Comparison of ENCODE assay signal across 22 cellular contexts in the genomic region with DNA sequence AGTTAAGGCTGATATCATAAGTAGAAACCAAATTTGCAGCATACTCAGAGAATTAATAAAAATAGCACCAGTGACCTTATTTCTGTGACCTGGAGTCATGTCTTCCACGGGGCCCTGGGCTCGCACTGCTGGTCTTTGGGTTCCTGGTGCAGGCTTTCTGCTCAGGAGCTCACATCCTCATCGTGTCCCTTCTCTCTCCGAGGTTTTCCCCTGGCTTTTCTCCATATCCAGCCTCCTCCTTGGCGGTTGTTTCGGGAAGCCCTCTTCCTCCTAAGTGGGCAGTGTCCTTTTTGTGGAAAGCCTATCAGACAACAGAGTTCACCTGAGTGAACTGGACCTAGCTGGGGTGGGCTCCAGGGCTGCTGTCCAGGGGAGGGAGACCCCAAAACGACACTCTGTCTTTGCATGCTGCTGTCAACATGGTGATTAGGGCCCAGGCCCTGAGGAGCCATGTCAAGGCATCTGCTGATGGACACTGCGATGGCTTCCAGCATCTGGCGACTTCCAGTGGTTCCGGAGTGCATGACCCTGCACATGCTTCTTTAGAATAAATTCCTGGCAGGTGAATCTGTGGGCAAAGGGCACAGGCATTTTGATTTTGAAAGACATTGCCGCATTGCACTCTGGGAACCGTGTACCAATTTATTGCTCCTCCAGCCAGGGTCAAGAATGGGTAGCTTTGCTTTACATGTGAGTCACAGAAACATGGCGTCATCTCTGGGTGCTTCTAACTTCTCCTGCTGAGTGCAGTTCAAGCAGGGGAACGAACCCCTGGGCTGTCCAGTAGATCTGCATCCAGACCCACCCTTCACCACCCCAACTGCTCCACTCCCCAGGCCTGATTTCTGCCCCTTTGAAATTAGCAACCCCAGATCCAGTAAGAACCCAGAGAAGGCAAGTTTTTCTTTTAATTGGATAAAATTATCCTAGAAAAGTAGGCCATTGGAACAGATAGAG.
A peak's percentile ranks its signal among the peaks of the same experiment; 100 is the strongest.
DNase-seq lines count a peak whose midpoint lies in the region; ATAC-seq, FAIRE-seq and TF ChIP-seq lines count a peak whose summit lies in the region.
"Had no signal": no experiment of that assay in that cellular context is flagged by ENCODE, and none has a peak within 500 bp of the region (broad histone marks: within the 10 kb centered on the region; RNA-seq: fewer than 3 reads in every experiment).

No MANE protein-coding gene starts in this region.

- H3K27me3 ChIP-seq in K562 (ENCODE audit: control insufficient read depth in 2 of 2, insufficient read depth in 2 of 2, low read length in 2 of 2) (peaks cover 2 to 69% of the 10 kb centered on the region in 2 experiments; a peak in 4 of 5 replicates), A673 (replicated peaks; ENCODE audit: insufficient read depth, low read depth, low read length, poor library complexity) (no peaks in the 10 kb centered on the region)
- H3K27me3 ChIP-seq: colonic mucosa, foreskin keratinocyte, upper lobe of left lung had no signal

- peak overlapping the region; percentile 50 for H3K27ac Mint-ChIP-seq in T-helper 1 cell treated with Interleukin-12 subunit alpha and Interleukin-12 subunit beta and Interleukin-4 antibody, amounts not matched to agents 30 μg/mL and 1 μg/mL, for 36 hours
- H3K27ac Mint-ChIP-seq in CD14-positive monocyte (peak overlapping the region in 1 of 7 donors; percentile 23), osteocyte (ENCODE audit: unreplicated experiment) (no peak overlapping the region)
- H3K27ac Mint-ChIP-seq in natural killer cell treated with Interleukin-12 subunit alpha and Interleukin-12 subunit beta and Interleukin-15 and Interleukin-18, amount 100 ng/mL, for 72 hours: peak overlapping the region in 1 of 2 donors; percentile 49
- H3K27ac Mint-ChIP-seq: activated CD8-positive, alpha-beta T cell treated with anti-CD3 and anti-CD28 coated beads, Interleukin-2, amount 10 ng/mL, durations not matched to agents 7 days and 5 days; naive thymus-derived CD8-positive, alpha-beta T cell had no signal

- in situ Hi-C loops in K562 (cut with MboI): no loop called here

- no peak for DNase-seq in T-helper 1 cell
- peak; percentile 27 for DNase-seq in CD14-positive monocyte (ENCODE audit: low spot score)
- no peak for DNase-seq in K562 (ENCODE audit: extremely low read depth in 1 of 4, low spot score in 3 of 4)
- DNase-seq in osteocyte (ENCODE audit: extremely low spot score, unreplicated experiment): peak; percentile 69
- DNase-seq in natural killer cell treated with Interleukin-12 subunit alpha and Interleukin-12 subunit beta and Interleukin-15 and Interleukin-18, amount 100 ng/mL, for 72 hours (ENCODE audit: low spot score): no peak
- DNase-seq in A673 (ENCODE audit: low spot score): no peak
- DNase-seq: activated CD8-positive, alpha-beta T cell treated with anti-CD3 and anti-CD28 coated beads, Interleukin-2, amount 10 ng/mL, durations not matched to agents 7 days and 5 days; activated naive CD4-positive, alpha-beta T cell; CD4-positive, CD25-positive, alpha-beta regulatory T cell; colonic mucosa; DMS53; foreskin keratinocyte; HCEC 1CT; Karpas-422; NCI-H1417 treated with DMSO at 0.1 percent for 48 hours; NCI-H2227 treated with DMSO at 0.1 percent for 48 hours; NK-92 treated with Interleukin-12 subunit alpha and Interleukin-12 subunit beta, amount 100 ng/mL, for 24 hours had no signal

- H3K27ac ChIP-seq in K562 (ENCODE audit: extremely low read depth, low read depth, low read length) (no peak overlapping the region), A673 (ENCODE audit: low read depth, low read length, poor library complexity, severe bottlenecking) (no peak overlapping the region)
- H3K27ac ChIP-seq: colonic mucosa, foreskin keratinocyte, psoas muscle, upper lobe of left lung had no signal

- intact Hi-C loops in CD14-positive monocyte (cut with micrococcal nuclease): no loop called here
- intact Hi-C loops in K562 (cut with micrococcal nuclease): no loop called here
- intact Hi-C loops in A673 (cut with micrococcal nuclease; ENCODE audit: unreplicated experiment): no loop called here

- H3K4me1 Mint-ChIP-seq in T-helper 1 cell treated with Interleukin-12 subunit alpha and Interleukin-12 subunit beta and Interleukin-4 antibody, amounts not matched to agents 30 μg/mL and 1 μg/mL, for 36 hours (ENCODE audit: low read depth): peaks cover 11% of the 10 kb centered on the region
- H3K4me1 Mint-ChIP-seq in CD14-positive monocyte (peaks cover 22% of the 10 kb centered on the region), osteocyte (ENCODE audit: unreplicated experiment) (peaks cover 2% of the 10 kb centered on the region)
- peaks cover 8 to 11% of the 10 kb centered on the region in 2 donors for H3K4me1 Mint-ChIP-seq in natural killer cell treated with Interleukin-12 subunit alpha and Interleukin-12 subunit beta and Interleukin-15 and Interleukin-18, amount 100 ng/mL, for 72 hours (ENCODE audit: low read depth in 2 of 2)

- no peaks in the 10 kb centered on the region for H3K36me3 Mint-ChIP-seq in T-helper 1 cell treated with Interleukin-12 subunit alpha and Interleukin-12 subunit beta and Interleukin-4 antibody, amounts not matched to agents 30 μg/mL and 1 μg/mL, for 36 hours (ENCODE audit: low read depth)
- peaks cover 13 to 15% of the 10 kb centered on the region in 2 donors for H3K36me3 Mint-ChIP-seq in CD14-positive monocyte
- no peaks in the 10 kb centered on the region for H3K36me3 Mint-ChIP-seq in osteocyte (ENCODE audit: unreplicated experiment)
- no peaks in the 10 kb centered on the region for H3K36me3 Mint-ChIP-seq in natural killer cell treated with Interleukin-12 subunit alpha and Interleukin-12 subunit beta and Interleukin-15 and Interleukin-18, amount 100 ng/mL, for 72 hours
- H3K36me3 Mint-ChIP-seq: CD4-positive, CD25-positive, alpha-beta regulatory T cell; naive thymus-derived CD8-positive, alpha-beta T cell had no signal

- no peaks in the 10 kb centered on the region for H3K79me2 ChIP-seq in K562 (ENCODE audit: control insufficient read depth, insufficient read depth, low read length)

- no peak overlapping the region for H3K9ac ChIP-seq in K562 (ENCODE audit: insufficient read depth in 1 of 2, low read depth in 2 of 2, low read length in 2 of 2)

- TF ChIP-seq POLR2A in K562 (conservative IDR thresholded peaks at IDR 0.05): no peak

- no peak for TF ChIP-seq CTCF in CD14-positive monocyte (IDR thresholded peaks at IDR 0.05)
- TF ChIP-seq CTCF in K562 (IDR thresholded peaks at IDR 0.05 in 2 of 3, conservative IDR thresholded peaks at IDR 0.05 in 1 of 3; ENCODE audit: insufficient read depth in 2 of 3, low read depth in 1 of 3, low read length in 3 of 3): no peak
- no peak for TF ChIP-seq CTCF in osteocyte (IDR thresholded peaks at IDR 0.05)
- TF ChIP-seq CTCF in A673 (conservative IDR thresholded peaks at IDR 0.05; ENCODE audit: low read depth, low read length): no peak

- FAIRE-seq in K562 (lab: Jason Lieb, UNC): no peak

- H3K9me3 Mint-ChIP-seq in T-helper 1 cell treated with Interleukin-12 subunit alpha and Interleukin-12 subunit beta and Interleukin-4 antibody, amounts not matched to agents 30 μg/mL and 1 μg/mL, for 36 hours: no peaks in the 10 kb centered on the region
- peaks cover 0 to 2% (median 0%) of the 10 kb centered on the region in 7 donors for H3K9me3 Mint-ChIP-seq in CD14-positive monocyte
- no peaks in the 10 kb centered on the region for H3K9me3 Mint-ChIP-seq in osteocyte (ENCODE audit: unreplicated experiment)
- H3K9me3 Mint-ChIP-seq in natural killer cell treated with Interleukin-12 subunit alpha and Interleukin-12 subunit beta and Interleukin-15 and Interleukin-18, amount 100 ng/mL, for 72 hours: no peaks in the 10 kb centered on the region
- H3K9me3 Mint-ChIP-seq: CD4-positive, CD25-positive, alpha-beta regulatory T cell; naive thymus-derived CD8-positive, alpha-beta T cell had no signal

- CTCF ChIA-PET in K562 (lab: Yijun Ruan, JAX; ENCODE audit: low intra/inter-chr PET ratio) (no interaction called here), A673 (lab: Charles Lee) (no interaction called here)

- H3K4me1 ChIP-seq in K562 (replicated peaks in 1 of 2; ENCODE audit: control insufficient read depth in 2 of 2, insufficient read depth in 2 of 2, low read length in 2 of 2) (peaks cover 0 to 4% of the 10 kb centered on the region in 2 experiments; a peak in 1 of 5 replicates), A673 (ENCODE audit: insufficient read depth, low read length, poor library complexity, severe bottlenecking) (no peaks in the 10 kb centered on the region)
- H3K4me1 ChIP-seq: colonic mucosa, foreskin keratinocyte, psoas muscle had no signal

- H4K20me1 ChIP-seq in K562 (replicated peaks; ENCODE audit: control insufficient read depth, insufficient read depth, low read length): 0 out of 2 replicates have a peak, but pooled peaks cover 14% of the 10 kb centered on the region

- no peaks in the 10 kb centered on the region for H3K27me3 Mint-ChIP-seq in T-helper 1 cell treated with Interleukin-12 subunit alpha and Interleukin-12 subunit beta and Interleukin-4 antibody, amounts not matched to agents 30 μg/mL and 1 μg/mL, for 36 hours (ENCODE audit: low read depth)
- H3K27me3 Mint-ChIP-seq in CD14-positive monocyte (ENCODE audit: low read depth in 3 of 3) (peaks cover 0 to 7% (median 5%) of the 10 kb centered on the region in 3 donors), osteocyte (ENCODE audit: unreplicated experiment) (no peaks in the 10 kb centered on the region)
- H3K27me3 Mint-ChIP-seq in natural killer cell treated with Interleukin-12 subunit alpha and Interleukin-12 subunit beta and Interleukin-15 and Interleukin-18, amount 100 ng/mL, for 72 hours: peaks cover 0 to 5% of the 10 kb centered on the region in 2 donors

- no TSS peak for BruUV-seq in K562 (replicated peaks; lab: Mats Ljungman, UMichigan)
- no TSS peak for BruUV-seq in A673 (replicated peaks; lab: Mats Ljungman, UMichigan)

- no peak for TF ChIP-seq EP300 in K562 (IDR thresholded peaks at IDR 0.05; ENCODE audit: low read length)

- POLR2A ChIA-PET in K562 (lab: Yijun Ruan, JAX): interaction anchor here (0.6 to 0.7 kb wide), 2 partner anchors 69 to 255 kb away, joined by 3 to 4 read pairs; no protein-coding TSS in a partner anchor
- POLR2A ChIA-PET in A673 (lab: Charles Lee; ENCODE audit: low non-redundant PET): no interaction called here

- H3K36me3 ChIP-seq in K562 (ENCODE audit: control insufficient read depth, insufficient read depth, low read length) (no peaks in the 10 kb centered on the region), A673 (ENCODE audit: insufficient read depth, low read length, poor library complexity, severe bottlenecking) (no peaks in the 10 kb centered on the region)
- H3K36me3 ChIP-seq: colonic mucosa had no signal

- H3K9me3 ChIP-seq in K562 (replicated peaks; ENCODE audit: control insufficient read depth, insufficient read depth, low read depth, low read length) (no peaks in the 10 kb centered on the region), A673 (ENCODE audit: low read depth, low read length, poor library complexity, severe bottlenecking) (no peaks in the 10 kb centered on the region)
- H3K9me3 ChIP-seq: colonic mucosa, psoas muscle, upper lobe of left lung had no signal

- no peak overlapping the region for H3K4me3 ChIP-seq in K562
- H3K4me3 ChIP-seq in A673 (ENCODE audit: low read depth, low read length, poor library complexity, severe bottlenecking): no peak overlapping the region
- H3K4me3 ChIP-seq: colonic mucosa, psoas muscle, upper lobe of left lung had no signal

- no peaks in the 10 kb centered on the region for H3K9me1 ChIP-seq in K562 (ENCODE audit: control insufficient read depth, insufficient read depth, low read length)

- ATAC-seq in K562: no peak
- no peak for ATAC-seq in GM21619 (IDR thresholded peaks at IDR 0.05; ENCODE audit: unreplicated experiment)
- no peak for ATAC-seq in natural killer cell treated with Interleukin-12 subunit alpha and Interleukin-12 subunit beta and Interleukin-15 and Interleukin-18, amount 100 ng/mL, for 72 hours
- ATAC-seq: activated CD8-positive, alpha-beta T cell treated with anti-CD3 and anti-CD28 coated beads, Interleukin-2, amount 10 ng/mL, durations not matched to agents 7 days and 5 days; foreskin keratinocyte; naive thymus-derived CD8-positive, alpha-beta T cell; psoas muscle had no signal

- H2AFZ ChIP-seq in K562 (ENCODE audit: low read depth, low read length): no peak overlapping the region

- no peak overlapping the region for H3K4me3 Mint-ChIP-seq in T-helper 1 cell treated with Interleukin-12 subunit alpha and Interleukin-12 subunit beta and Interleukin-4 antibody, amounts not matched to agents 30 μg/mL and 1 μg/mL, for 36 hours
- H3K4me3 Mint-ChIP-seq in CD14-positive monocyte (no peak overlapping the region), osteocyte (ENCODE audit: unreplicated experiment) (no peak overlapping the region)
- no peak overlapping the region for H3K4me3 Mint-ChIP-seq in natural killer cell treated with Interleukin-12 subunit alpha and Interleukin-12 subunit beta and Interleukin-15 and Interleukin-18, amount 100 ng/mL, for 72 hours
- H3K4me3 Mint-ChIP-seq: activated CD8-positive, alpha-beta T cell treated with anti-CD3 and anti-CD28 coated beads, Interleukin-2, amount 10 ng/mL, durations not matched to agents 7 days and 5 days; CD4-positive, CD25-positive, alpha-beta regulatory T cell; naive thymus-derived CD8-positive, alpha-beta T cell had no signal

- WGBS in K562 (ENCODE audit: insufficient coverage, low coverage, missing lambda C conversion rate): 20% methylated on average over 14 of the region's 14 CpGs

- TF ChIP-seq RAD21 in K562 (CRISPR knock-in tag; conservative IDR thresholded peaks at IDR 0.05 in 1 of 2, IDR thresholded peaks at IDR 0.05 in 1 of 2): no peak

- no peak overlapping the region for H3K4me2 ChIP-seq in K562 (ENCODE audit: insufficient read depth, low read length)

Comparison
In these comparisons a context has a peak if more than half of its experiments do, and no peak if none do; other contexts are left out.
1. DNase-seq: peak in CD14-positive monocyte (single experiment) and osteocyte (single experiment); none in T-helper 1 cell (0 of 5), K562 (0 of 4), natural killer cell treated with Interleukin-12 subunit alpha and Interleukin-12 subunit beta and Interleukin-15 and Interleukin-18, amount 100 ng/mL, for 72 hours (single experiment) and A673 (single experiment).